Comparison of ENCODE assay signal across 1 cellular context in the genomic region with DNA sequence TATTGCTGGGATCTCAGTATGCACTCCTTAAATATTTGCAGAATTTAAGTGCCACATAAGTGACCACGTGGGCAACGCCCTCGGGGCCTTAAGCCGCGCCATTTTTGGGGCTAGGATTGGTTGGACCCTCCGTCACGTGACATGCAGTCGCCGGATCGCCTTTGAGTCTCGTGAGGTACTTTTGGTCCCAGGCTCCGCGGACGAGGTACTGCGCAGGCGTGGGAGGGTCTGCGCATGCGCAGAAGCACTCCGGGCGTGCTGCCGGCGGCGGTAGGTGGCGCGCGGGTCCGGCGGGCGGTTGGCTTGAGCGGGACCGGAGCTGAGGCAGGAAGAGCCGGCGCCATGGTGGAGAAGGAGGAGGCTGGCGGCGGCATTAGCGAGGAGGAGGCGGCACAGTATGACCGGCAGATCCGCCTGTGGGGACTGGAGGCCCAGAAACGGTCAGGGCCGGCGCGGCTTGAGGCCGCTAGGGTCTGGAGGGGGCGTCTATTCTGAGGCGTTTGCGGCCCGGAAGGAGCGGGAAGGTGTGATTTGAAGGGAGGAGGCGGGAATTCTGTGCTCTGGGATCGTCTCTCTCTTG.
TF ChIP-seq lines count a peak whose summit lies in the region.

A gene (plus strand): TSS at position 247 of the 580 bp plus-strand sequence. CDS start 96 bp downstream, at position 343.

TF ChIP-seq in HepG2, 621 proteins besides CTCF, POLR2A, EP300 and RAD21 (continued from another document and continues in another):
- TF ChIP-seq, protein P1, sequence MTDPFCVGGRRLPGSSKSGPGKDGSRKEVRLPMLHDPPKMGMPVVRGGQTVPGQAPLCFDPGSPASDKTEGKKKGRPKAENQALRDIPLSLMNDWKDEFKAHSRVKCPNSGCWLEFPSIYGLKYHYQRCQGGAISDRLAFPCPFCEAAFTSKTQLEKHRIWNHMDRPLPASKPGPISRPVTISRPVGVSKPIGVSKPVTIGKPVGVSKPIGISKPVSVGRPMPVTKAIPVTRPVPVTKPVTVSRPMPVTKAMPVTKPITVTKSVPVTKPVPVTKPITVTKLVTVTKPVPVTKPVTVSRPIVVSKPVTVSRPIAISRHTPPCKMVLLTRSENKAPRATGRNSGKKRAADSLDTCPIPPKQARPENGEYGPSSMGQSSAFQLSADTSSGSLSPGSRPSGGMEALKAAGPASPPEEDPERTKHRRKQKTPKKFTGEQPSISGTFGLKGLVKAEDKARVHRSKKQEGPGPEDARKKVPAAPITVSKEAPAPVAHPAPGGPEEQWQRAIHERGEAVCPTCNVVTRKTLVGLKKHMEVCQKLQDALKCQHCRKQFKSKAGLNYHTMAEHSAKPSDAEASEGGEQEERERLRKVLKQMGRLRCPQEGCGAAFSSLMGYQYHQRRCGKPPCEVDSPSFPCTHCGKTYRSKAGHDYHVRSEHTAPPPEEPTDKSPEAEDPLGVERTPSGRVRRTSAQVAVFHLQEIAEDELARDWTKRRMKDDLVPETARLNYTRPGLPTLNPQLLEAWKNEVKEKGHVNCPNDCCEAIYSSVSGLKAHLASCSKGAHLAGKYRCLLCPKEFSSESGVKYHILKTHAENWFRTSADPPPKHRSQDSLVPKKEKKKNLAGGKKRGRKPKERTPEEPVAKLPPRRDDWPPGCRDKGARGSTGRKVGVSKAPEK (CRISPR knock-in tag; IDR thresholded peaks at IDR 0.05; ENCODE audit: borderline replicate concordance): 0 out of 2 replicates have a peak, but pooled peaks have one; percentile 36
- TF ChIP-seq KLF15 (CRISPR knock-in tag; IDR thresholded peaks at IDR 0.05; ENCODE audit: borderline replicate concordance): peak; percentile 55; the same call in 1 of the 2 replicates
- no peak for TF ChIP-seq CC2D1A (CRISPR knock-in tag; IDR thresholded peaks at IDR 0.05)
- no peak; the same call in 1 of the 2 replicates for TF ChIP-seq ZNF543 (CRISPR knock-in tag; IDR thresholded peaks at IDR 0.05)
- TF ChIP-seq, protein P2, sequence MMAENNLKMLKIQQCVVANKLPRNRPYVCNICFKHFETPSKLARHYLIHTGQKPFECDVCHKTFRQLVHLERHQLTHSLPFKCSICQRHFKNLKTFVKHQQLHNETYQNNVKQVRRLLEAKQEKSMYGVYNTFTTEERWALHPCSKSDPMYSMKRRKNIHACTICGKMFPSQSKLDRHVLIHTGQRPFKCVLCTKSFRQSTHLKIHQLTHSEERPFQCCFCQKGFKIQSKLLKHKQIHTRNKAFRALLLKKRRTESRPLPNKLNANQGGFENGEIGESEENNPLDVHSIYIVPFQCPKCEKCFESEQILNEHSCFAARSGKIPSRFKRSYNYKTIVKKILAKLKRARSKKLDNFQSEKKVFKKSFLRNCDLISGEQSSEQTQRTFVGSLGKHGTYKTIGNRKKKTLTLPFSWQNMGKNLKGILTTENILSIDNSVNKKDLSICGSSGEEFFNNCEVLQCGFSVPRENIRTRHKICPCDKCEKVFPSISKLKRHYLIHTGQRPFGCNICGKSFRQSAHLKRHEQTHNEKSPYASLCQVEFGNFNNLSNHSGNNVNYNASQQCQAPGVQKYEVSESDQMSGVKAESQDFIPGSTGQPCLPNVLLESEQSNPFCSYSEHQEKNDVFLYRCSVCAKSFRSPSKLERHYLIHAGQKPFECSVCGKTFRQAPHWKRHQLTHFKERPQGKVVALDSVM (CRISPR knock-in tag; IDR thresholded peaks at IDR 0.05): no peak; the same call in 1 of the 2 replicates
- TF ChIP-seq, protein P3, sequence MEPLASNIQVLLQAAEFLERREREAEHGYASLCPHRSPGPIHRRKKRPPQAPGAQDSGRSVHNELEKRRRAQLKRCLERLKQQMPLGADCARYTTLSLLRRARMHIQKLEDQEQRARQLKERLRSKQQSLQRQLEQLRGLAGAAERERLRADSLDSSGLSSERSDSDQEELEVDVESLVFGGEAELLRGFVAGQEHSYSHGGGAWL (CRISPR knock-in tag; IDR thresholded peaks at IDR 0.05): peak; percentile 86
- TF ChIP-seq BORCS8-MEF2B (CRISPR knock-in tag; IDR thresholded peaks at IDR 0.05): peak; percentile 82; the same call in 1 of the 2 replicates
- TF ChIP-seq, protein P4, sequence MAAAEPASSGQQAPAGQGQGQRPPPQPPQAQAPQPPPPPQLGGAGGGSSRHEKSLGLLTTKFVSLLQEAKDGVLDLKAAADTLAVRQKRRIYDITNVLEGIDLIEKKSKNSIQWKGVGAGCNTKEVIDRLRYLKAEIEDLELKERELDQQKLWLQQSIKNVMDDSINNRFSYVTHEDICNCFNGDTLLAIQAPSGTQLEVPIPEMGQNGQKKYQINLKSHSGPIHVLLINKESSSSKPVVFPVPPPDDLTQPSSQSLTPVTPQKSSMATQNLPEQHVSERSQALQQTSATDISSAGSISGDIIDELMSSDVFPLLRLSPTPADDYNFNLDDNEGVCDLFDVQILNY (CRISPR knock-in tag; conservative IDR thresholded peaks at IDR 0.05): peak; percentile 75
- TF ChIP-seq ZNF749 (CRISPR knock-in tag; IDR thresholded peaks at IDR 0.05; ENCODE audit: borderline replicate concordance): peak; percentile 69; the same call in 1 of the 2 replicates
- peak; percentile 87; the same call in 1 of the 2 replicates for TF ChIP-seq ZNF670 (CRISPR knock-in tag; IDR thresholded peaks at IDR 0.05; ENCODE audit: borderline replicate concordance)
- TF ChIP-seq GTF2F1 (IDR thresholded peaks at IDR 0.05; ENCODE audit: low read length): peak; percentile 87
- TF ChIP-seq FOSL2 (CRISPR knock-in tag; IDR thresholded peaks at IDR 0.05): peak; percentile 21; the same call in 1 of the 2 replicates
- no peak for TF ChIP-seq SP140L (CRISPR knock-in tag; IDR thresholded peaks at IDR 0.05; ENCODE audit: borderline replicate concordance)
- peak; percentile 41; the same call in 1 of the 2 replicates for TF ChIP-seq ZSCAN9 (CRISPR knock-in tag; IDR thresholded peaks at IDR 0.05; ENCODE audit: borderline replicate concordance)
- TF ChIP-seq, protein P5, sequence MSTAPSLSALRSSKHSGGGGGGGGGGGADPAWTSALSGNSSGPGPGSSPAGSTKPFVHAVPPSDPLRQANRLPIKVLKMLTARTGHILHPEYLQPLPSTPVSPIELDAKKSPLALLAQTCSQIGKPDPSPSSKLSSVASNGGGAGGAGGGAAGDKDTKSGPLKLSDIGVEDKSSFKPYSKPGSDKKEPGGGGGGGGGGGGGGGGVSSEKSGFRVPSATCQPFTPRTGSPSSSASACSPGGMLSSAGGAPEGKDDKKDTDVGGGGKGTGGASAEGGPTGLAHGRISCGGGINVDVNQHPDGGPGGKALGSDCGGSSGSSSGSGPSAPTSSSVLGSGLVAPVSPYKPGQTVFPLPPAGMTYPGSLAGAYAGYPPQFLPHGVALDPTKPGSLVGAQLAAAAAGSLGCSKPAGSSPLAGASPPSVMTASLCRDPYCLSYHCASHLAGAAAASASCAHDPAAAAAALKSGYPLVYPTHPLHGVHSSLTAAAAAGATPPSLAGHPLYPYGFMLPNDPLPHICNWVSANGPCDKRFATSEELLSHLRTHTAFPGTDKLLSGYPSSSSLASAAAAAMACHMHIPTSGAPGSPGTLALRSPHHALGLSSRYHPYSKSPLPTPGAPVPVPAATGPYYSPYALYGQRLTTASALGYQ (CRISPR knock-in tag; IDR thresholded peaks at IDR 0.05): 0 out of 2 replicates have a peak, but pooled peaks have one; percentile 13
- no peak for TF ChIP-seq MLLT10 (CRISPR knock-in tag; IDR thresholded peaks at IDR 0.05)
- TF ChIP-seq, protein P6, sequence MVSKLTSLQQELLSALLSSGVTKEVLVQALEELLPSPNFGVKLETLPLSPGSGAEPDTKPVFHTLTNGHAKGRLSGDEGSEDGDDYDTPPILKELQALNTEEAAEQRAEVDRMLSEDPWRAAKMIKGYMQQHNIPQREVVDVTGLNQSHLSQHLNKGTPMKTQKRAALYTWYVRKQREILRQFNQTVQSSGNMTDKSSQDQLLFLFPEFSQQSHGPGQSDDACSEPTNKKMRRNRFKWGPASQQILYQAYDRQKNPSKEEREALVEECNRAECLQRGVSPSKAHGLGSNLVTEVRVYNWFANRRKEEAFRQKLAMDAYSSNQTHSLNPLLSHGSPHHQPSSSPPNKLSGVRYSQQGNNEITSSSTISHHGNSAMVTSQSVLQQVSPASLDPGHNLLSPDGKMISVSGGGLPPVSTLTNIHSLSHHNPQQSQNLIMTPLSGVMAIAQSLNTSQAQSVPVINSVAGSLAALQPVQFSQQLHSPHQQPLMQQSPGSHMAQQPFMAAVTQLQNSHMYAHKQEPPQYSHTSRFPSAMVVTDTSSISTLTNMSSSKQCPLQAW (CRISPR knock-in tag; IDR thresholded peaks at IDR 0.05): peak; percentile 90
- TF ChIP-seq ZNF747 (CRISPR knock-in tag; IDR thresholded peaks at IDR 0.05; ENCODE audit: borderline replicate concordance): peak; percentile 51; the same call in 1 of the 2 replicates
- TF ChIP-seq ZNF44 (CRISPR knock-in tag; IDR thresholded peaks at IDR 0.05): 0 out of 2 replicates have a peak, but pooled peaks have one; percentile 71
- no peak for TF ChIP-seq TRIM24 (CRISPR knock-in tag; IDR thresholded peaks at IDR 0.05)
- TF ChIP-seq THAP11 (CRISPR knock-in tag; IDR thresholded peaks at IDR 0.05): peak; percentile 82
- TF ChIP-seq ZNF253 (CRISPR knock-in tag; IDR thresholded peaks at IDR 0.05; ENCODE audit: borderline replicate concordance): 0 out of 2 replicates have a peak, but pooled peaks have one; percentile 18
- TF ChIP-seq, protein P7, sequence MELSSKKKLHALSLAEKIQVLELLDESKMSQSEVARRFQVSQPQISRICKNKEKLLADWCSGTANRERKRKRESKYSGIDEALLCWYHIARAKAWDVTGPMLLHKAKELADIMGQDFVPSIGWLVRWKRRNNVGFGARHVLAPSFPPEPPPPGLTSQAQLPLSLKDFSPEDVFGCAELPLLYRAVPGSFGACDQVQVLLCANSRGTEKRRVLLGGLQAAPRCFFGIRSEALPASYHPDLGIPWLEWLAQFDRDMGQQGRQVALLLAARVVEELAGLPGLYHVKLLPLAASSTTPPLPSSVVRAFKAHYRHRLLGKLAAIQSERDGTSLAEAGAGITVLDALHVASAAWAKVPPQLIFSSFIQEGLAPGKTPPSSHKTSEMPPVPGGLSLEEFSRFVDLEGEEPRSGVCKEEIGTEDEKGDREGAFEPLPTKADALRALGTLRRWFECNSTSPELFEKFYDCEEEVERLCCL (CRISPR knock-in tag; IDR thresholded peaks at IDR 0.05; ENCODE audit: borderline replicate concordance): no peak; the same call in 1 of the 2 replicates
- TF ChIP-seq PRMT3 (CRISPR knock-in tag; IDR thresholded peaks at IDR 0.05; ENCODE audit: borderline replicate concordance, low read depth): peak; percentile 48; the same call in 1 of the 2 replicates
- peak; percentile 16; the same call in 1 of the 2 replicates for TF ChIP-seq CENPT (CRISPR knock-in tag; IDR thresholded peaks at IDR 0.05; ENCODE audit: low read depth)
- peak; percentile 18; the same call in 1 of the 2 replicates for TF ChIP-seq CBFB (CRISPR knock-in tag; IDR thresholded peaks at IDR 0.05)
- TF ChIP-seq IKZF4 (CRISPR knock-in tag; IDR thresholded peaks at IDR 0.05; ENCODE audit: borderline replicate concordance, low read depth, not compliant biosample characterization): peak; percentile 81
- no peak; the same call in 1 of the 2 replicates for TF ChIP-seq TMF1 (CRISPR knock-in tag; IDR thresholded peaks at IDR 0.05; ENCODE audit: low read depth)
- TF ChIP-seq KLF9 (CRISPR knock-in tag; IDR thresholded peaks at IDR 0.05; ENCODE audit: low read depth): 0 out of 2 replicates have a peak, but pooled peaks have one; percentile 65
- TF ChIP-seq ZNF446 (CRISPR knock-in tag; IDR thresholded peaks at IDR 0.05): no peak
- peak; percentile 85 for TF ChIP-seq ZSCAN21 (CRISPR knock-in tag; IDR thresholded peaks at IDR 0.05; ENCODE audit: borderline replicate concordance)
- peak; percentile 80 for TF ChIP-seq LCORL (IDR thresholded peaks at IDR 0.05)
- TF ChIP-seq LCORL (CRISPR knock-in tag; IDR thresholded peaks at IDR 0.05): peak; percentile 72
- peak; percentile 69 for TF ChIP-seq ESRRA (CRISPR knock-in tag; IDR thresholded peaks at IDR 0.05; ENCODE audit: low read depth)
- no peak for TF ChIP-seq EEA1 (CRISPR knock-in tag; IDR thresholded peaks at IDR 0.05; ENCODE audit: borderline replicate concordance)
- 0 out of 2 replicates have a peak, but pooled peaks have one; percentile 61 for TF ChIP-seq KAT7 (CRISPR knock-in tag; IDR thresholded peaks at IDR 0.05; ENCODE audit: borderline replicate concordance)
- peak; percentile 82 for TF ChIP-seq GABPB1 (CRISPR knock-in tag; IDR thresholded peaks at IDR 0.05)
- TF ChIP-seq MIER2 (CRISPR knock-in tag; IDR thresholded peaks at IDR 0.05): 0 out of 2 replicates have a peak, but pooled peaks have one; percentile 43
- peak; percentile 81 for TF ChIP-seq PHF20 (CRISPR knock-in tag; IDR thresholded peaks at IDR 0.05)
- peak; percentile 56 for TF ChIP-seq ZNF331 (CRISPR knock-in tag; IDR thresholded peaks at IDR 0.05)
- no peak for TF ChIP-seq XBP1 (CRISPR knock-in tag; IDR thresholded peaks at IDR 0.05)
- TF ChIP-seq, protein P8, sequence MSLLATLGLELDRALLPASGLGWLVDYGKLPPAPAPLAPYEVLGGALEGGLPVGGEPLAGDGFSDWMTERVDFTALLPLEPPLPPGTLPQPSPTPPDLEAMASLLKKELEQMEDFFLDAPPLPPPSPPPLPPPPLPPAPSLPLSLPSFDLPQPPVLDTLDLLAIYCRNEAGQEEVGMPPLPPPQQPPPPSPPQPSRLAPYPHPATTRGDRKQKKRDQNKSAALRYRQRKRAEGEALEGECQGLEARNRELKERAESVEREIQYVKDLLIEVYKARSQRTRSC (CRISPR knock-in tag; IDR thresholded peaks at IDR 0.05; ENCODE audit: low read depth): no peak
- TF ChIP-seq, protein P9, sequence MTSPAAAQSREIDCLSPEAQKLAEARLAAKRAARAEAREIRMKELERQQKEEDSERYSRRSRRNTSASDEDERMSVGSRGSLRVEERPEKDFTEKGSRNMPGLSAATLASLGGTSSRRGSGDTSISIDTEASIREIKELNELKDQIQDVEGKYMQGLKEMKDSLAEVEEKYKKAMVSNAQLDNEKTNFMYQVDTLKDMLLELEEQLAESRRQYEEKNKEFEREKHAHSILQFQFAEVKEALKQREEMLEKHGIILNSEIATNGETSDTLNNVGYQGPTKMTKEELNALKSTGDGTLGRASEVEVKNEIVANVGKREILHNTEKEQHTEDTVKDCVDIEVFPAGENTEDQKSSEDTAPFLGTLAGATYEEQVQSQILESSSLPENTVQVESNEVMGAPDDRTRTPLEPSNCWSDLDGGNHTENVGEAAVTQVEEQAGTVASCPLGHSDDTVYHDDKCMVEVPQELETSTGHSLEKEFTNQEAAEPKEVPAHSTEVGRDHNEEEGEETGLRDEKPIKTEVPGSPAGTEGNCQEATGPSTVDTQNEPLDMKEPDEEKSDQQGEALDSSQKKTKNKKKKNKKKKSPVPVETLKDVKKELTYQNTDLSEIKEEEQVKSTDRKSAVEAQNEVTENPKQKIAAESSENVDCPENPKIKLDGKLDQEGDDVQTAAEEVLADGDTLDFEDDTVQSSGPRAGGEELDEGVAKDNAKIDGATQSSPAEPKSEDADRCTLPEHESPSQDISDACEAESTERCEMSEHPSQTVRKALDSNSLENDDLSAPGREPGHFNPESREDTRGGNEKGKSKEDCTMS (CRISPR knock-in tag; conservative IDR thresholded peaks at IDR 0.05): no peak
- peak; percentile 54; the same call in 1 of the 2 replicates for TF ChIP-seq RXRA (CRISPR knock-in tag; IDR thresholded peaks at IDR 0.05)
- no peak for TF ChIP-seq ZFP1 (CRISPR knock-in tag; IDR thresholded peaks at IDR 0.05)
- TF ChIP-seq RFXANK (CRISPR knock-in tag; IDR thresholded peaks at IDR 0.05): no peak
- peak; percentile 49 for TF ChIP-seq JARID2 (CRISPR knock-in tag; IDR thresholded peaks at IDR 0.05; ENCODE audit: insufficient replicate concordance)
- TF ChIP-seq HDAC2 (CRISPR knock-in tag; IDR thresholded peaks at IDR 0.05): peak; percentile 50; the same call in 1 of the 2 replicates
- 0 out of 2 replicates have a peak, but pooled peaks have one; percentile 72 for TF ChIP-seq ZNF605 (CRISPR knock-in tag; IDR thresholded peaks at IDR 0.05)
- TF ChIP-seq YEATS4 (CRISPR knock-in tag; IDR thresholded peaks at IDR 0.05; ENCODE audit: borderline replicate concordance): peak; percentile 79; the same call in 1 of the 2 replicates
- peak; percentile 61 for TF ChIP-seq ELF3 (CRISPR knock-in tag; IDR thresholded peaks at IDR 0.05)
- peak; percentile 90; the same call in 1 of the 2 replicates for TF ChIP-seq ZNF207 (IDR thresholded peaks at IDR 0.05; ENCODE audit: borderline replicate concordance)
